Comparison of ENCODE assay signal across 10 cellular contexts in the genomic region with DNA sequence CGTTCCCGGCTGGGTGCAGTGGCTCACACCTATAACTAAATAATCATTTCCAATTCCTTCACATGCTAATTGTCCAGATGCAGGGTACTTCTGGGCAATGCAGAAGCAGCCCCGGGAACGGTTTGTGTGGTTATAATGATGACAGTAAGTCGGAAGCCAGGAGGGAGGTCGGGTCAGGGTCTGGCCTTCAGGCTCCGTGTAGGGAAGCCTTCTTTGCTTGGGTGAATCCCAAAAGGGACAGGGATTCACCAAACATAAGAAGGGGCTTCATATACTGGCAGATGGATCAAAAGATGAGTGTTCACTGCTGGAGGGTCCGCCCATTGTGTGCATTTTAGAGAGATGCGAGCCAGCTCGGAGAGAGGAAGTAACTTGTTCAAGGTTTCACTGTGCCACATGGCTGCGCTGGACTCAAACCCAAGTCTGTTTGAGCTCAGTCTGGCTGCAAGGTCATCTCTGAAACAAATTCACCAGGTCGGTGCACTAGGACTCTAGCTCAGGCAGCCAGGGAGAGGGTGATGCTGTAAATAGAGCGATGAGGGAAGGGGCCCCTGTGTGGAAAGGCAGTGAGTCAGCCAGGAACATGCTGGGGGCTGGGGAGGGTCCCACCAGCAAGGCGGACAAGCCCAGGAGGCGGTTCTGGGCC. TPM values are rescaled to one million over a fixed set of nuclear protein-coding genes. Genes with fewer than 3 reads are reported as not detected.
DNase-seq lines count a peak whose midpoint lies in the region; ATAC-seq and TF ChIP-seq lines count a peak whose summit lies in the region.
"Had no signal": no experiment of that assay in that cellular context is flagged by ENCODE, and none has a peak within 500 bp of the region (broad histone marks: within the 10 kb centered on the region; RNA-seq: fewer than 3 reads in every experiment).

No MANE protein-coding gene starts in this region.

- peak overlapping the region; percentile 72 to 83 (median 76) for H3K4me3 Mint-ChIP-seq in CD4-positive, CD25-positive, alpha-beta regulatory T cell
- H3K4me3 Mint-ChIP-seq in memory B cell: peak overlapping the region; percentile 47

- peak; percentile 24 for TF ChIP-seq CTCF in GM12873 (IDR thresholded peaks at IDR 0.05; ENCODE audit: insufficient read depth, low read depth, low read length, missing control alignments)

- H3K27ac Mint-ChIP-seq in CD4-positive, CD25-positive, alpha-beta regulatory T cell: peak overlapping the region; percentile 66 to 87 (median 84)
- no peak overlapping the region for H3K27ac Mint-ChIP-seq in memory B cell

- H3K4me3 ChIP-seq in CD4-positive, CD25-positive, alpha-beta regulatory T cell (ENCODE audit: low read depth, low read length): peak overlapping the region; percentile 52

- H3K27me3 ChIP-seq in CD4-positive, CD25-positive, alpha-beta regulatory T cell (ENCODE audit: control insufficient read depth, insufficient read depth, low read length): no peaks in the 10 kb centered on the region

- no peak for ATAC-seq in CD4-positive, CD25-positive, alpha-beta regulatory T cell (ENCODE audit: low read depth in 2 of 2)
- ATAC-seq in memory B cell (ENCODE audit: low read depth) (no peak), HG03457 (IDR thresholded peaks at IDR 0.05; ENCODE audit: unreplicated experiment) (no peak), GM19395 (IDR thresholded peaks at IDR 0.05; ENCODE audit: unreplicated experiment) (no peak)

- no peaks in the 10 kb centered on the region for H3K9me3 ChIP-seq in CD4-positive, CD25-positive, alpha-beta regulatory T cell (ENCODE audit: control insufficient read depth in 2 of 2, low read length in 2 of 2)

- H3K36me3 Mint-ChIP-seq in CD4-positive, CD25-positive, alpha-beta regulatory T cell: no peaks in the 10 kb centered on the region
- no peaks in the 10 kb centered on the region for H3K36me3 Mint-ChIP-seq in memory B cell

- H3K9me3 Mint-ChIP-seq in CD4-positive, CD25-positive, alpha-beta regulatory T cell: peaks cover 0 to 2% (median 0%) of the 10 kb centered on the region in 7 donors
- no peaks in the 10 kb centered on the region for H3K9me3 Mint-ChIP-seq in memory B cell

- H3K36me3 ChIP-seq in CD4-positive, CD25-positive, alpha-beta regulatory T cell (ENCODE audit: control insufficient read depth, insufficient read depth, low read length): no peaks in the 10 kb centered on the region

- H3K27me3 Mint-ChIP-seq in CD4-positive, CD25-positive, alpha-beta regulatory T cell: peaks cover 14% of the 10 kb centered on the region
- peaks cover 3% of the 10 kb centered on the region for H3K27me3 Mint-ChIP-seq in memory B cell

- peaks cover 8 to 73% (median 44%) of the 10 kb centered on the region in 4 donors for H3K4me1 Mint-ChIP-seq in CD4-positive, CD25-positive, alpha-beta regulatory T cell
- peaks cover 9% of the 10 kb centered on the region for H3K4me1 Mint-ChIP-seq in memory B cell

- DNase-seq in CD4-positive, CD25-positive, alpha-beta regulatory T cell: peak in 1 of 3 donors; percentile 50
- DNase-seq in SKM-1 (lab: John Stamatoyannopoulos, UW; ENCODE audit: unreplicated experiment) (peak; percentile 62), memory B cell (ENCODE audit: low spot score in 2 of 2) (no peak), DMS 273 (lab: John Stamatoyannopoulos, UW; ENCODE audit: unreplicated experiment) (no peak)
- DNase-seq in stimulated activated CD4-positive, alpha-beta T cell treated with anti-CD3 and anti-CD28 coated beads, Interleukin-2, amount 100 ng/mL, for 24 hours: no peak
- DNase-seq: NCI-H345, substantia nigra had no signal

- H3K4me1 ChIP-seq in CD4-positive, CD25-positive, alpha-beta regulatory T cell (ENCODE audit: control insufficient read depth, insufficient read depth, low read length, poor library complexity, severe bottlenecking): peaks cover 38% of the 10 kb centered on the region

- peak overlapping the region; percentile 36 for H3K27ac ChIP-seq in CD4-positive, CD25-positive, alpha-beta regulatory T cell (ENCODE audit: insufficient read depth, low read length, poor library complexity, severe bottlenecking)

RNA-seq across cellular contexts. Expression of a gene that starts 4.8 kb away (rescaled TPM):
- 25.3 TPM for total RNA-seq in CD4-positive, CD25-positive, alpha-beta regulatory T cell
- polyA plus RNA-seq in CD4-positive, CD25-positive, alpha-beta regulatory T cell: 10 to 100 TPM in 2 of 4 donors, 1 to 10 TPM in 2; 5.6 to 16.7 (median 10.8) TPM
